In genomic region chr5:250396-250795, GRCh38 we compare ENCODE assay signal across 18 cellular contexts. TPM values are rescaled to one million over a fixed set of nuclear protein-coding genes. Genes with fewer than 3 reads are reported as not detected.
"Had no signal": no experiment of that assay in that cellular context is flagged by ENCODE, and none has a peak within 500 bp of the region (broad histone marks: within the 10 kb centered on the region; RNA-seq: fewer than 3 reads in every experiment).

No MANE protein-coding gene starts in this region.

RNA-seq across cellular contexts. Expression of gene LRRC14B, which starts 59.1 kb away (rescaled TPM):
- total RNA-seq: colonic mucosa, dermis blood vessel endothelial cell, endodermal cell, endothelial cell of umbilical vein, fibroblast of lung, glomerular endothelial cell, lower leg skin, mammary epithelial cell, mesenteric fat pad, mononuclear cell, occipital lobe, pancreas, progenitor cell of endocrine pancreas, smooth muscle cell, suprapubic skin, thyroid gland, uterus had no signal
- polyA plus RNA-seq: endothelial cell of umbilical vein, fibroblast of lung, keratinocyte, mammary epithelial cell, pancreas, smooth muscle cell had no signal
